In the genomic region with DNA sequence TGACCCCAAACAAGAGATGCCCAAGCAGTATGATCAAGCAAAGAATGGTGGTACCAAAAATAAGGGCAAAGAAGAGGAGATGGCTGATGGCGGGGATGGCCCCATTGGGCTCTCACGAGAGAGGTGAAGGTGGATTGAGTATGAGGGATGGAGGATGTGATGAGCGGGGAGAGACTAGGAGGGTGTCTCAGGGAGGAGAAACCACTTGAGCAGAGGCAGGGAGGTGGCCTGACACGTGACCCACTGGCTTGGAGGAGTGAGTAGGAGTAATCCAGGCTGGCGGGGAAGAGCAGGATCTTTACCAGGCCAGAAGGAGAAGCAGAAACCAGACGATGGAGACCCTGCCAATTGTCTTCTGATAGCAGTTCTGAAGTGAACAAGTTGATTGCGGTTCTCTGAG, we compare ENCODE assay signal across 28 cellular contexts.
"Had no signal": no experiment of that assay in that cellular context is flagged by ENCODE, and none has a peak within 500 bp of the region (broad histone marks: within the 10 kb centered on the region; RNA-seq: fewer than 3 reads in every experiment).

No MANE protein-coding gene starts in this region.

- H3K27ac Mint-ChIP-seq: activated B cell treated with CpG ODN at 0.5 μM for 24 hours; activated CD8-positive, alpha-beta T cell treated with anti-CD3 and anti-CD28 coated beads for 36 hours; activated naive CD8-positive, alpha-beta T cell; activated T-helper 17 cell treated with anti-CD3 and anti-CD28 coated beads, Interleukin-2, amount 50 U/mL, for 72 hours; dendritic cell treated with granulocyte-macrophage colony-stimulating factor and Interleukin-4, amounts not matched to agents 40 ng/mL and 50 ng/mL, for 4 days; effector memory CD8-positive, alpha-beta T cell had no signal

- H3K4me1 Mint-ChIP-seq: activated B cell treated with CpG ODN at 0.5 μM for 24 hours had no signal

- H3K27me3 Mint-ChIP-seq: activated B cell treated with CpG ODN at 0.5 μM for 24 hours; activated CD8-positive, alpha-beta T cell treated with anti-CD3 and anti-CD28 coated beads for 36 hours; activated naive CD8-positive, alpha-beta T cell; activated T-helper 17 cell treated with anti-CD3 and anti-CD28 coated beads, Interleukin-2, amount 50 U/mL, for 72 hours; effector memory CD8-positive, alpha-beta T cell had no signal

- DNase-seq: activated B cell treated with CpG ODN at 0.5 μM for 24 hours; activated CD4-positive, alpha-beta T cell treated with anti-CD3 and anti-CD28 coated beads for 48 hours; activated CD4-positive, alpha-beta T cell treated with anti-CD3 and anti-CD28 coated beads, Interleukin-2, amount 50 U/mL, for 1 hour; activated CD8-positive, alpha-beta memory T cell treated with anti-CD3 and anti-CD28 coated beads for 24 hours; activated effector memory CD4-positive, alpha-beta T cell treated with Interleukin-2 at 50 U/mL for 16 hours; activated gamma-delta T cell treated with Interleukin-2 at 50 U/mL for 16 hours; activated naive CD4-positive, alpha-beta T cell treated with anti-CD3 and anti-CD28 coated beads, Interleukin-2, amount 50 U/mL, for 16 hours; activated naive CD4-positive, alpha-beta T cell treated with Interleukin-2 at 50 U/mL for 16 hours; activated T-cell treated with anti-CD3 and anti-CD28 coated beads, Interleukin-2, amount 50 U/mL, for 4 hours; amniotic stem cell; anterior cingulate cortex; body of pancreas; caudate nucleus; cerebellar nuclear complex; colonic mucosa; effector CD4-positive, alpha-beta T cell; effector memory CD8-positive, alpha-beta T cell; esophagus squamous epithelium; foreskin melanocyte; hippocampal formation had no signal

- H3K9me3 Mint-ChIP-seq: activated T-cell treated with anti-CD3 and anti-CD28 coated beads, Interleukin-2, amount 50 U/mL, for 4 hours; effector memory CD8-positive, alpha-beta T cell had no signal

- ATAC-seq: activated CD4-positive, CD25-positive, alpha-beta regulatory T cell treated with anti-CD3 and anti-CD28 coated beads, Interleukin-2, amount 50 U/mL, for 24 hours; activated T-helper 17 cell treated with anti-CD3 and anti-CD28 coated beads, Interleukin-2, amount 50 U/mL, for 72 hours; body of pancreas; effector memory CD8-positive, alpha-beta T cell; gastroesophageal sphincter had no signal

- H3K4me3 Mint-ChIP-seq: activated B cell treated with CpG ODN at 0.5 μM for 24 hours; activated CD8-positive, alpha-beta T cell treated with anti-CD3 and anti-CD28 coated beads for 36 hours; activated naive CD8-positive, alpha-beta T cell; activated T-cell treated with anti-CD3 and anti-CD28 coated beads, Interleukin-2, amount 50 U/mL, for 4 hours; activated T-helper 17 cell treated with anti-CD3 and anti-CD28 coated beads, Interleukin-2, amount 50 U/mL, for 72 hours; dendritic cell treated with granulocyte-macrophage colony-stimulating factor and Interleukin-4, amounts not matched to agents 40 ng/mL and 50 ng/mL, for 4 days; effector memory CD8-positive, alpha-beta T cell had no signal

- FAIRE-seq: endothelial cell of umbilical vein, TTC549 had no signal
